ENCODE assay signal across 18 cellular contexts in the genomic region with DNA sequence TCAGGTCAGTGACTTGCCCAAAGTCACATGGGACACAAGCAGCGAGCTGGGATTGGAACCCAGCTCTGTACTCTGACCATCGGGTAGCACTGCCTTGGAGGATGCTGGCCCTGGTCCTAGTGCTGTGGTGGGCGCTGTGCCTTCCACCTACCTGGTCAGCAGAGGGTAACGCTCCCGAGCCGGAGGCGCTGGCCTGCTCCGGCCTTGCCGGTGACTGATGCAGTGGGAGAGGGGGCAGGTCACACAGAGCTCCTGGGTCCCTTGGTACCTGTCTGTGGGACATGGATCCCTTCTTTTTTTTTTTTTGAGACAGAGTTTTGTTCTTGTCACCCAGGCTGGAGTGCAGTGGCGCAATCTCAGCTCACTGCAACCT. TPM values are rescaled to one million over a fixed set of nuclear protein-coding genes. Genes with fewer than 3 reads are reported as not detected.
"Had no signal": no experiment of that assay in that cellular context is flagged by ENCODE, and none has a peak within 500 bp of the region (broad histone marks: within the 10 kb centered on the region; RNA-seq: fewer than 3 reads in every experiment).

No MANE protein-coding gene starts in this region.

- H3K9me3 ChIP-seq: adrenal gland had no signal

- H3K27ac Mint-ChIP-seq: activated T-cell treated with anti-CD3 and anti-CD28 coated beads, Interleukin-2, amount 50 U/mL, for 72 hours had no signal

- H3K27me3 ChIP-seq: adrenal gland had no signal

- H3K36me3 ChIP-seq: adrenal gland had no signal

- DNase-seq: activated CD4-positive, CD25-positive, alpha-beta regulatory T cell; adrenal gland; Karpas-422; MM.1S; NCI-H1105; NCI-H1436; NCI-H1694 treated with DMSO at 0.1 percent for 48 hours; NCI-H2029 treated with DMSO at 0.1 percent for 48 hours; NCI-H345; NCI-H510A; NCI-H69; PC-3; SHP77 treated with DMSO at 0.1 percent for 48 hours had no signal

- H3K4me3 Mint-ChIP-seq: activated naive CD8-positive, alpha-beta T cell treated with anti-CD3 and anti-CD28 coated beads for 36 hours had no signal

- H3K27ac ChIP-seq: adrenal gland, VCaP had no signal

- H3K4me3 ChIP-seq: adrenal gland, K562 had no signal

- ATAC-seq: K562, PC-3 had no signal

- H3K4me1 ChIP-seq: adrenal gland had no signal

RNA-seq across cellular contexts. Expression of a gene that starts 43.0 kb away (rescaled TPM):
- total RNA-seq: PC-3, SK-MEL-5 had no signal
